19 cellular contexts compared by ENCODE assay signal in the genomic region with DNA sequence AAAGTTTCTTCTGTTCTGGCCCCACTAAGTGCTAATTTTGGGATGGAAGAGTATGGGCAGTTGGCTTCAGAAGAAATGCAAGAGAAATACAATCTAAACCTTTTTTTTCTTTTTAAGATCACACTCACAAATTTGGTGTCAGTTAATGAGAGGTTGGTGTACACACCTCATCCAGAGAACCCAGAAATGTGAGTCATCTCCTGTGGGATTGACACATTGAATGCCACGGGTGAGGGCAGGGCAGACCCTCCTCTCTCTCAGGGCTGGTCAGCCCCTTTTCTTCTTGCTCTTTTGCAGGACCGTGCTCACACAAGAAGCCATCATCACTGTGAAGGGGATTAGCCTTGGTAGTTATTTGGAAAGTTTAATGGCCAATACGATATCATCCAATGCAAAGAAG. TPM values are rescaled to one million over a fixed set of nuclear protein-coding genes. Genes with fewer than 3 reads are reported as not detected.
DNase-seq lines count a peak whose midpoint lies in the region; ATAC-seq, FAIRE-seq and TF ChIP-seq lines count a peak whose summit lies in the region.
"Had no signal": no experiment of that assay in that cellular context is flagged by ENCODE, and none has a peak within 500 bp of the region (broad histone marks: within the 10 kb centered on the region; RNA-seq: fewer than 3 reads in every experiment).

No MANE protein-coding gene starts in this region.

- no TSS peak for BruUV-seq in endothelial cell of umbilical vein (replicated peaks; lab: Mats Ljungman, UMichigan)

- H3K27ac Mint-ChIP-seq in activated naive CD4-positive, alpha-beta T cell treated with anti-CD3 and anti-CD28 coated beads for 36 hours: peak overlapping the region; percentile 26
- no peak overlapping the region for H3K27ac Mint-ChIP-seq in activated naive CD4-positive, alpha-beta T cell treated with anti-CD3 and anti-CD28 coated beads, Interleukin-2, amount 10 ng/mL, durations not matched to agents 7 days and 5 days
- H3K27ac Mint-ChIP-seq in stimulated activated naive CD8-positive, alpha-beta T cell treated with anti-CD3 and anti-CD28 coated beads, Interleukin-15, amount 100 ng/mL, for 72 hours: no peak overlapping the region
- no peak overlapping the region for H3K27ac Mint-ChIP-seq in HFFc6
- no peak overlapping the region for H3K27ac Mint-ChIP-seq in activated T-helper 2 cell treated with anti-CD3 and anti-CD28 coated beads, Interferon-gamma antibody, Interleukin-2, Interleukin-4, amounts not matched to agents 10 μg/mL and 5 μg/mL and 100 μg/mL, durations not matched to agents 14 hours and 24 hours and 36 hours
- H3K27ac Mint-ChIP-seq: CD4-positive, alpha-beta memory T cell; GM23338; H9 had no signal

- no peak overlapping the region for H3K9ac ChIP-seq in endothelial cell of umbilical vein (replicated peaks; ENCODE audit: extremely low read depth, insufficient read depth, low read length)

- DNase-seq in activated naive CD4-positive, alpha-beta T cell treated with anti-CD3 and anti-CD28 coated beads for 36 hours: no peak
- no peak for DNase-seq in activated naive CD4-positive, alpha-beta T cell treated with anti-CD3 and anti-CD28 coated beads, Interleukin-2, amount 10 ng/mL, durations not matched to agents 7 days and 5 days
- DNase-seq in stimulated activated naive CD8-positive, alpha-beta T cell treated with anti-CD3 and anti-CD28 coated beads, Interleukin-15, Interleukin-2, amounts not matched to agents 100 U/mL and 50 U/mL, for 24 hours: no peak
- no peak for DNase-seq in stimulated activated naive CD8-positive, alpha-beta T cell treated with anti-CD3 and anti-CD28 coated beads, Interleukin-15, amount 100 ng/mL, for 72 hours
- no peak for DNase-seq in endothelial cell of umbilical vein (ENCODE audit: low read depth, low spot score)
- DNase-seq in urothelium cell line (ENCODE audit: low spot score): no peak
- DNase-seq in HFFc6: no peak
- no peak for DNase-seq in activated T-helper 2 cell treated with anti-CD3 and anti-CD28 coated beads, Interferon-gamma antibody, Interleukin-2, Interleukin-4, amounts not matched to agents 10 μg/mL and 5 μg/mL and 100 μg/mL, durations not matched to agents 14 hours and 24 hours and 36 hours (ENCODE audit: low spot score)
- DNase-seq: C1 segment of cervical spinal cord; Calu3; CD4-positive, alpha-beta memory T cell; COR-L47; DMS79 treated with DMSO at 0.1 percent for 48 hours; GF-D8; H9 had no signal

- no peak for TF ChIP-seq POLR2A in endothelial cell of umbilical vein (IDR thresholded peaks at IDR 0.05; ENCODE audit: low read depth, low read length)

- H3K27me3 ChIP-seq in endothelial cell of umbilical vein (ENCODE audit: control insufficient read depth in 2 of 2, insufficient read depth in 2 of 2, low read length in 2 of 2): no peaks in the 10 kb centered on the region

- H3K4me2 ChIP-seq in endothelial cell of umbilical vein (ENCODE audit: insufficient read depth, low read length): no peak overlapping the region
- H3K4me2 ChIP-seq: GM23338 had no signal

- no peaks in the 10 kb centered on the region for H3K9me1 ChIP-seq in endothelial cell of umbilical vein (replicated peaks; ENCODE audit: control insufficient read depth, extremely low read depth, insufficient read depth, low read length)

- POLR2A ChIA-PET in endothelial cell of umbilical vein (lab: Charles Lee): no interaction called here

- FAIRE-seq in endothelial cell of umbilical vein (lab: Jason Lieb, UNC): peak; percentile 77
- FAIRE-seq in urothelium cell line (lab: Jason Lieb, UNC): peak; percentile 90
- FAIRE-seq: GM12891, GM18507 had no signal

- no peak overlapping the region for H3K27ac ChIP-seq in endothelial cell of umbilical vein (ENCODE audit: insufficient read depth, low read depth, low read length)

- H3K27me3 Mint-ChIP-seq in activated naive CD4-positive, alpha-beta T cell treated with anti-CD3 and anti-CD28 coated beads for 36 hours (ENCODE audit: low read depth): no peaks in the 10 kb centered on the region
- H3K27me3 Mint-ChIP-seq in activated naive CD4-positive, alpha-beta T cell treated with anti-CD3 and anti-CD28 coated beads, Interleukin-2, amount 10 ng/mL, durations not matched to agents 7 days and 5 days: peaks cover 12% of the 10 kb centered on the region
- H3K27me3 Mint-ChIP-seq in stimulated activated naive CD8-positive, alpha-beta T cell treated with anti-CD3 and anti-CD28 coated beads, Interleukin-15, amount 100 ng/mL, for 72 hours: no peaks in the 10 kb centered on the region
- H3K27me3 Mint-ChIP-seq in HFFc6 (ENCODE audit: insufficient read depth): no peaks in the 10 kb centered on the region
- H3K27me3 Mint-ChIP-seq in activated T-helper 2 cell treated with anti-CD3 and anti-CD28 coated beads, Interferon-gamma antibody, Interleukin-2, Interleukin-4, amounts not matched to agents 10 μg/mL and 5 μg/mL and 100 μg/mL, durations not matched to agents 14 hours and 24 hours and 36 hours (ENCODE audit: low read depth): no peaks in the 10 kb centered on the region

- ATAC-seq in stimulated activated naive CD8-positive, alpha-beta T cell treated with anti-CD3 and anti-CD28 coated beads, Interleukin-15, Interleukin-2, amounts not matched to agents 100 U/mL and 50 U/mL, for 24 hours: peak; percentile 55
- ATAC-seq in stimulated activated naive CD8-positive, alpha-beta T cell treated with anti-CD3 and anti-CD28 coated beads, Interleukin-15, amount 100 ng/mL, for 72 hours: no peak
- ATAC-seq: GM23338, HCT116 had no signal

- H3K4me3 Mint-ChIP-seq in activated naive CD4-positive, alpha-beta T cell treated with anti-CD3 and anti-CD28 coated beads for 36 hours: no peak overlapping the region
- no peak overlapping the region for H3K4me3 Mint-ChIP-seq in activated naive CD4-positive, alpha-beta T cell treated with anti-CD3 and anti-CD28 coated beads, Interleukin-2, amount 10 ng/mL, durations not matched to agents 7 days and 5 days
- H3K4me3 Mint-ChIP-seq in stimulated activated naive CD8-positive, alpha-beta T cell treated with anti-CD3 and anti-CD28 coated beads, Interleukin-15, amount 100 ng/mL, for 72 hours: no peak overlapping the region
- no peak overlapping the region for H3K4me3 Mint-ChIP-seq in HFFc6
- no peak overlapping the region for H3K4me3 Mint-ChIP-seq in activated T-helper 2 cell treated with anti-CD3 and anti-CD28 coated beads, Interferon-gamma antibody, Interleukin-2, Interleukin-4, amounts not matched to agents 10 μg/mL and 5 μg/mL and 100 μg/mL, durations not matched to agents 14 hours and 24 hours and 36 hours (ENCODE audit: low read depth)
- H3K4me3 Mint-ChIP-seq: CD4-positive, alpha-beta memory T cell; GM23338; H9 had no signal

- dilution Hi-C loops in endothelial cell of umbilical vein (cut with MboI; ENCODE audit: extremely low pct_ligation_motif_present, low sequenced_read_pairs): no loop called here

- H3K4me3 ChIP-seq in endothelial cell of umbilical vein (replicated peaks in 1 of 3; ENCODE audit: insufficient read depth in 1 of 3, low read depth in 1 of 3, low read length in 3 of 3): no peak overlapping the region
- H3K4me3 ChIP-seq: GM23338 had no signal

- H3K9me3 ChIP-seq in endothelial cell of umbilical vein (replicated peaks; ENCODE audit: control insufficient read depth, insufficient read depth, low read length): no peaks in the 10 kb centered on the region

- H3K79me2 ChIP-seq in endothelial cell of umbilical vein (ENCODE audit: control insufficient read depth, insufficient read depth, low read length): no peaks in the 10 kb centered on the region

- CTCF ChIA-PET in activated naive CD4-positive, alpha-beta T cell treated with anti-CD3 and anti-CD28 coated beads for 36 hours (lab: Charles Lee): interaction anchor here (0.6 to 0.7 kb wide), 3 partner anchors 26 to 1286 kb away, joined by 3 read pairs; no protein-coding TSS in a partner anchor
- CTCF ChIA-PET in activated naive CD4-positive, alpha-beta T cell treated with anti-CD3 and anti-CD28 coated beads, Interleukin-2, amount 10 ng/mL, durations not matched to agents 7 days and 5 days (lab: Charles Lee): no interaction called here
- CTCF ChIA-PET in endothelial cell of umbilical vein (lab: Charles Lee): interaction anchor here (1.3 kb wide), 1 partner anchor 13 kb away, joined by 4 read pairs; no protein-coding TSS in a partner anchor

- no peaks in the 10 kb centered on the region for H3K9me3 Mint-ChIP-seq in activated naive CD4-positive, alpha-beta T cell treated with anti-CD3 and anti-CD28 coated beads for 36 hours
- no peaks in the 10 kb centered on the region for H3K9me3 Mint-ChIP-seq in activated naive CD4-positive, alpha-beta T cell treated with anti-CD3 and anti-CD28 coated beads, Interleukin-2, amount 10 ng/mL, durations not matched to agents 7 days and 5 days
- H3K9me3 Mint-ChIP-seq in stimulated activated naive CD8-positive, alpha-beta T cell treated with anti-CD3 and anti-CD28 coated beads, Interleukin-15, amount 100 ng/mL, for 72 hours: no peaks in the 10 kb centered on the region
- no peaks in the 10 kb centered on the region for H3K9me3 Mint-ChIP-seq in HFFc6
- no peaks in the 10 kb centered on the region for H3K9me3 Mint-ChIP-seq in activated T-helper 2 cell treated with anti-CD3 and anti-CD28 coated beads, Interferon-gamma antibody, Interleukin-2, Interleukin-4, amounts not matched to agents 10 μg/mL and 5 μg/mL and 100 μg/mL, durations not matched to agents 14 hours and 24 hours and 36 hours
- H3K9me3 Mint-ChIP-seq: CD4-positive, alpha-beta memory T cell; GM23338; H9 had no signal

- TF ChIP-seq CTCF in endothelial cell of umbilical vein (IDR thresholded peaks at IDR 0.05; ENCODE audit: extremely low read depth in 1 of 2, insufficient read depth in 1 of 2, low read depth in 1 of 2, low read length in 2 of 2) (no peak), HFFc6 (IDR thresholded peaks at IDR 0.05) (no peak)

- peaks cover 3% of the 10 kb centered on the region for H3K36me3 Mint-ChIP-seq in activated naive CD4-positive, alpha-beta T cell treated with anti-CD3 and anti-CD28 coated beads for 36 hours (ENCODE audit: low read depth)
- no peaks in the 10 kb centered on the region for H3K36me3 Mint-ChIP-seq in activated naive CD4-positive, alpha-beta T cell treated with anti-CD3 and anti-CD28 coated beads, Interleukin-2, amount 10 ng/mL, durations not matched to agents 7 days and 5 days
- no peaks in the 10 kb centered on the region for H3K36me3 Mint-ChIP-seq in HFFc6 (ENCODE audit: low read depth)
- H3K36me3 Mint-ChIP-seq in activated T-helper 2 cell treated with anti-CD3 and anti-CD28 coated beads, Interferon-gamma antibody, Interleukin-2, Interleukin-4, amounts not matched to agents 10 μg/mL and 5 μg/mL and 100 μg/mL, durations not matched to agents 14 hours and 24 hours and 36 hours (ENCODE audit: low read depth): peaks cover 5% of the 10 kb centered on the region
- H3K36me3 Mint-ChIP-seq: CD4-positive, alpha-beta memory T cell had no signal

- intact Hi-C loops in activated naive CD4-positive, alpha-beta T cell treated with anti-CD3 and anti-CD28 coated beads for 36 hours (cut with micrococcal nuclease): no loop called here
- intact Hi-C loops in endothelial cell of umbilical vein (cut with micrococcal nuclease): no loop called here
- intact Hi-C loops in activated T-helper 2 cell treated with anti-CD3 and anti-CD28 coated beads, Interferon-gamma antibody, Interleukin-2, Interleukin-4, amounts not matched to agents 10 μg/mL and 5 μg/mL and 100 μg/mL, durations not matched to agents 14 hours and 24 hours and 36 hours (cut with micrococcal nuclease): no loop called here

- H3K36me3 ChIP-seq in endothelial cell of umbilical vein (ENCODE audit: control insufficient read depth in 2 of 2, extremely low read depth in 1 of 2, insufficient read depth in 2 of 2, low read length in 2 of 2): no peaks in the 10 kb centered on the region

- H3K4me1 Mint-ChIP-seq in activated naive CD4-positive, alpha-beta T cell treated with anti-CD3 and anti-CD28 coated beads for 36 hours (ENCODE audit: low read depth): no peaks in the 10 kb centered on the region
- no peaks in the 10 kb centered on the region for H3K4me1 Mint-ChIP-seq in activated naive CD4-positive, alpha-beta T cell treated with anti-CD3 and anti-CD28 coated beads, Interleukin-2, amount 10 ng/mL, durations not matched to agents 7 days and 5 days
- peaks cover 8% of the 10 kb centered on the region for H3K4me1 Mint-ChIP-seq in stimulated activated naive CD8-positive, alpha-beta T cell treated with anti-CD3 and anti-CD28 coated beads, Interleukin-15, amount 100 ng/mL, for 72 hours
- H3K4me1 Mint-ChIP-seq in HFFc6 (ENCODE audit: low read depth): no peaks in the 10 kb centered on the region
- H3K4me1 Mint-ChIP-seq in activated T-helper 2 cell treated with anti-CD3 and anti-CD28 coated beads, Interferon-gamma antibody, Interleukin-2, Interleukin-4, amounts not matched to agents 10 μg/mL and 5 μg/mL and 100 μg/mL, durations not matched to agents 14 hours and 24 hours and 36 hours (ENCODE audit: low read depth): peaks cover 3% of the 10 kb centered on the region
- H3K4me1 Mint-ChIP-seq: CD4-positive, alpha-beta memory T cell had no signal

- H4K20me1 ChIP-seq in endothelial cell of umbilical vein (replicated peaks; ENCODE audit: control insufficient read depth, extremely low read depth, insufficient read depth, low read length): no peaks in the 10 kb centered on the region

- peaks cover 4% of the 10 kb centered on the region for H3K4me1 ChIP-seq in endothelial cell of umbilical vein (ENCODE audit: control insufficient read depth, extremely low read depth, insufficient read depth, low read length)

- H2AFZ ChIP-seq in endothelial cell of umbilical vein (ENCODE audit: low read depth, low read length): no peak overlapping the region
- H2AFZ ChIP-seq: GM23338 had no signal

RNA-seq across cellular contexts. Expression of a gene that starts 19.2 kb away (rescaled TPM):
- total RNA-seq in activated naive CD4-positive, alpha-beta T cell treated with anti-CD3 and anti-CD28 coated beads for 36 hours: 1 to 10 TPM; 2.8 to 3.6 TPM
- 8.6 and 10.7 TPM in 2 replicates for total RNA-seq in endothelial cell of umbilical vein
- 4.3 and 5.1 TPM in 2 replicates for polyA plus RNA-seq in endothelial cell of umbilical vein
- polyA plus RNA-seq in endothelial cell of umbilical vein (2011; cell fraction: cytosol; rRNA removed): 6.7 and 7.2 TPM in 2 replicates
- polyA plus RNA-seq in endothelial cell of umbilical vein (2011; cell fraction: nucleus; rRNA removed): 26.0 and 32.8 TPM in 2 replicates
- polyA plus RNA-seq in endothelial cell of umbilical vein (2012): 4.1 and 6.9 TPM in 2 replicates
- 1.0 and 3.9 TPM in 2 replicates for polyA minus RNA-seq in endothelial cell of umbilical vein
- polyA minus RNA-seq in endothelial cell of umbilical vein (2011; cell fraction: cytosol; rRNA and poly(A)+ RNA removed): 1.9 TPM
- polyA minus RNA-seq in endothelial cell of umbilical vein (2011; cell fraction: nucleus; rRNA and poly(A)+ RNA removed): 4.2 and 5.0 TPM in 2 replicates
- 1 to 10 TPM; 5.8 to 7.2 (median 6.6) TPM for total RNA-seq in HFFc6 (2021; fragmentation: NEBNext Ultra II Directional; extraction: Animal tissue kit (Norgen Biotek cat#: 25700))
- 6.7 and 8.7 TPM in 2 replicates for total RNA-seq in activated T-helper 2 cell treated with anti-CD3 and anti-CD28 coated beads, Interferon-gamma antibody, Interleukin-2, Interleukin-4, amounts not matched to agents 10 μg/mL and 5 μg/mL and 100 μg/mL, durations not matched to agents 14 hours and 24 hours and 36 hours
- polyA plus RNA-seq: CD4-positive, alpha-beta memory T cell had no signal

RNA-seq across cellular contexts. Expression of a gene that starts 49.9 kb away (rescaled TPM):
- 10 to 100 TPM; 41.8 to 42.9 TPM for total RNA-seq in activated naive CD4-positive, alpha-beta T cell treated with anti-CD3 and anti-CD28 coated beads for 36 hours
- total RNA-seq in endothelial cell of umbilical vein: 40.6 and 42.4 TPM in 2 replicates
- 15.5 and 19.3 TPM in 2 replicates for polyA plus RNA-seq in endothelial cell of umbilical vein
- polyA plus RNA-seq in endothelial cell of umbilical vein (2011; cell fraction: cytosol; rRNA removed): 25.8 and 29.6 TPM in 2 replicates
- polyA plus RNA-seq in endothelial cell of umbilical vein (2011; cell fraction: nucleus; rRNA removed): 25.6 and 35.2 TPM in 2 replicates
- polyA plus RNA-seq in endothelial cell of umbilical vein (2012): 31.8 and 43.8 TPM in 2 replicates
- 19.1 and 25.4 TPM in 2 replicates for polyA minus RNA-seq in endothelial cell of umbilical vein
- polyA minus RNA-seq in endothelial cell of umbilical vein (2011; cell fraction: cytosol; rRNA and poly(A)+ RNA removed): 44.7 TPM
- polyA minus RNA-seq in endothelial cell of umbilical vein (2011; cell fraction: nucleus; rRNA and poly(A)+ RNA removed): 20.2 and 25.4 TPM in 2 replicates
- total RNA-seq in HFFc6 (2021; fragmentation: NEBNext Ultra II Directional; extraction: Animal tissue kit (Norgen Biotek cat#: 25700)): 10 to 100 TPM; 35.2 to 44.4 (median 39.0) TPM
- total RNA-seq in activated T-helper 2 cell treated with anti-CD3 and anti-CD28 coated beads, Interferon-gamma antibody, Interleukin-2, Interleukin-4, amounts not matched to agents 10 μg/mL and 5 μg/mL and 100 μg/mL, durations not matched to agents 14 hours and 24 hours and 36 hours: 61.8 and 65.1 TPM in 2 replicates
